In the genomic region with DNA sequence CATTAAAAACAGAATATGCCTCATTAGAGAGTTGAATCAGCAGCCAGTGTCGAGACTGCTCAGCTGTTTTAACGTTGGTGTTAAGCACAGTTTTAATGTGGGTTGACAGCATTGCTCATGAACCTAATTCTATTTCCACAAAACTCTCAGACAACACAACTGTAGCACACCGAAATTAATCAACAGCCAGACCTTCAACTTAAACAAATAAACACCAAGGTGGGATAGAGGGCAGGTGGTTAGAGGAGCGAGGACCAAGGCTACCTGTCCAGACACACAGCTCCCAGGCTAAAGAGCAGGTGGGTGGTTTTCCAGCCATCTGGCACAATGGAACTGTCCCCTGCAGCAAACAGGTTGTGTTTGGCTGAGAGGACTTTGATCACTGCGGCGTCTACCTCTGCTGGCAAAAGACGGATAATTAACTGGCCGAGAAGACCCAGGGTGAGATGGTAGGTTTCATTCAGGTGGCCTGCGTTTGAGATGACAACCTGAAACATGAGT, we compare ENCODE assay signal across 24 cellular contexts.
DNase-seq lines count a peak whose midpoint lies in the region; ATAC-seq and TF ChIP-seq lines count a peak whose summit lies in the region.
"Had no signal": no experiment of that assay in that cellular context is flagged by ENCODE, and none has a peak within 500 bp of the region (broad histone marks: within the 10 kb centered on the region; RNA-seq: fewer than 3 reads in every experiment).

No MANE protein-coding gene starts in this region.

- no peak for TF ChIP-seq CTCF in right lobe of liver (IDR thresholded peaks at IDR 0.05)
- no peak for TF ChIP-seq CTCF in GM10248 (IDR thresholded peaks at IDR 0.05; ENCODE audit: control extremely low read depth, extremely low read depth, low read depth, missing control alignments)
- no peak for TF ChIP-seq CTCF in upper lobe of left lung (IDR thresholded peaks at IDR 0.05)

- POLR2A ChIA-PET in GM10248 (lab: Yijun Ruan, JAX): no interaction called here

- intact Hi-C loops in right lobe of liver (cut with DNase I): no loop called here

- no peak for TF ChIP-seq POLR2A in right lobe of liver (IDR thresholded peaks at IDR 0.05)
- no peak for TF ChIP-seq POLR2A in upper lobe of left lung (IDR thresholded peaks at IDR 0.05)

- H3K27me3 ChIP-seq in right lobe of liver: no peaks in the 10 kb centered on the region
- no peaks in the 10 kb centered on the region for H3K27me3 ChIP-seq in upper lobe of left lung
- H3K27me3 ChIP-seq: Peyer's patch, tibial nerve had no signal

- CTCF ChIA-PET in GM10248 (lab: Yijun Ruan, JAX): interaction anchor here (0.7 to 2.0 kb wide), 4 partner anchors 10 to 25 kb away, joined by 3 to 6 read pairs (median 4); no protein-coding TSS in a partner anchor

- DNase-seq in COLO668 (lab: John Stamatoyannopoulos, UW; ENCODE audit: unreplicated experiment) (peak; percentile 84), NCI-H526 (lab: John Stamatoyannopoulos, UW) (peak; percentile 32 to 48), cerebellum (ENCODE audit: low spot score) (peak; percentile 59), right lobe of liver (peak in 2 of 3 donors; percentile 33 to 77), GM10248 (ENCODE audit: extremely low spot score) (no peak), upper lobe of left lung (no peak), H4 (ENCODE audit: low spot score) (no peak)
- DNase-seq: activated CD4-positive, alpha-beta T cell treated with anti-CD3 and anti-CD28 coated beads for 1 hour; activated CD8-positive, alpha-beta T cell treated with anti-CD3 and anti-CD28 coated beads for 36 hours; activated naive CD4-positive, alpha-beta T cell treated with anti-CD3 and anti-CD28 coated beads, Interleukin-2, amount 50 U/mL, for 16 hours; CD4-positive, alpha-beta memory T cell; DMS 273 treated with DMSO at 0.1 percent for 48 hours; effector CD4-positive, alpha-beta T cell; naive B cell; NCI-H1694; NCI-H510A; Peyer's patch; SHP77; stimulated activated CD4-positive, alpha-beta T cell treated with anti-CD3 and anti-CD28 coated beads, Interleukin-15, amount 100 ng/mL, for 24 hours; stimulated activated CD4-positive, alpha-beta T cell treated with anti-CD3 and anti-CD28 coated beads, Interleukin-4, amount 100 ng/mL, for 4 hours had no signal

- peaks cover 0 to 48% (median 27%) of the 10 kb centered on the region in 4 donors for H3K36me3 ChIP-seq in right lobe of liver
- peaks cover 24 to 93% (median 55%) of the 10 kb centered on the region in 4 donors for H3K36me3 ChIP-seq in upper lobe of left lung

- peaks cover 0 to under 1% (median 0%) of the 10 kb centered on the region in 4 donors for H3K9me3 ChIP-seq in right lobe of liver
- H3K9me3 ChIP-seq in upper lobe of left lung: peaks cover under 1 to 7% (median 3%) of the 10 kb centered on the region in 4 donors
- H3K9me3 ChIP-seq: HAP-1 had no signal

- TF ChIP-seq EP300 in upper lobe of left lung (IDR thresholded peaks at IDR 0.05): no peak

- ATAC-seq in right lobe of liver (peak; percentile 88 to 96 (median 90)), upper lobe of left lung (ENCODE audit: low FRiP score in 2 of 2) (no peak), HG03520 (IDR thresholded peaks at IDR 0.05; ENCODE audit: unreplicated experiment) (no peak)
- ATAC-seq: activated CD8-positive, alpha-beta T cell treated with anti-CD3 and anti-CD28 coated beads for 36 hours had no signal

- H3K4me1 ChIP-seq in right lobe of liver: peaks cover 0 to 19% (median 6%) of the 10 kb centered on the region in 4 donors
- no peaks in the 10 kb centered on the region for H3K4me1 ChIP-seq in upper lobe of left lung
- H3K4me1 ChIP-seq: HAP-1, Peyer's patch, tibial nerve had no signal

- H3K4me3 ChIP-seq in right lobe of liver (no peak overlapping the region), upper lobe of left lung (no peak overlapping the region)
- H3K4me3 ChIP-seq: HAP-1, Peyer's patch, tibial nerve had no signal

- H3K27ac ChIP-seq in right lobe of liver: peak overlapping the region in 1 of 3 donors; percentile 34
- H3K27ac ChIP-seq in upper lobe of left lung: no peak overlapping the region
- H3K27ac ChIP-seq: epithelial cell of prostate, Peyer's patch, tibial nerve had no signal

- 24% methylated on average over 6 of the region's 9 CpGs for WGBS in right lobe of liver (ENCODE audit: insufficient coverage, low coverage, low lambda C conversion rate, missing lambda C conversion rate)
- WGBS in upper lobe of left lung, 2 donors: 85 to 91% methylated on average over 9 of the region's 9 CpGs

Comparison
In these comparisons a context has a peak if more than half of its experiments do, and no peak if none do; other contexts are left out.
1. DNase-seq: peak in COLO668 (single experiment), NCI-H526 (2 of 2), cerebellum (single experiment) and right lobe of liver (2 of 3); none in GM10248 (single experiment), upper lobe of left lung (0 of 2) and H4 (single experiment).
2. ATAC-seq: peak in right lobe of liver (4 of 4); none in upper lobe of left lung (0 of 2) and HG03520 (single experiment).